Comparison of ENCODE assay signal across 8 cellular contexts in genomic region chr12:50224026-50224692, GRCh38. TPM values are rescaled to one million over a fixed set of nuclear protein-coding genes. Genes with fewer than 3 reads are reported as not detected.
DNase-seq lines count a peak whose midpoint lies in the region; ATAC-seq and TF ChIP-seq lines count a peak whose summit lies in the region.

No MANE protein-coding gene starts in this region.

- peak overlapping the region; percentile 37 for H3K4me3 Mint-ChIP-seq in activated CD4-positive, alpha-beta T cell treated with anti-CD3 and anti-CD28 coated beads, Interleukin-2, amount 10 ng/mL, durations not matched to agents 7 days and 5 days

- no peaks in the 10 kb centered on the region for H3K36me3 Mint-ChIP-seq in activated CD4-positive, alpha-beta T cell treated with anti-CD3 and anti-CD28 coated beads, Interleukin-2, amount 10 ng/mL, durations not matched to agents 7 days and 5 days (ENCODE audit: low read depth)

- no peak for TF ChIP-seq EP300 in SK-N-SH (IDR thresholded peaks at IDR 0.05; ENCODE audit: borderline replicate concordance in 1 of 2, low read depth in 1 of 2, low read length in 1 of 2)

- no peaks in the 10 kb centered on the region for H4K20me1 ChIP-seq in SK-N-SH (ENCODE audit: insufficient read depth)

- H3F3A ChIP-seq in SK-N-SH (replicated peaks; ENCODE audit: insufficient read depth) = peaks cover 42% of the 10 kb centered on the region

- no peak overlapping the region for H2AFZ ChIP-seq in SK-N-SH (ENCODE audit: low read depth)

- ATAC-seq in SK-N-SH treated with all-trans-retinoic acid at 6 μM for 48 hours (no peak), thoracic aorta (ENCODE audit: insufficient number of reproducible peaks, low FRiP score, low read depth) (no peak), HG02938 (IDR thresholded peaks at IDR 0.05; ENCODE audit: unreplicated experiment) (no peak)

- H3K79me2 ChIP-seq in SK-N-SH (ENCODE audit: insufficient read depth) = peaks cover 47% of the 10 kb centered on the region

- intact Hi-C loops in tibial artery (cut with DNase I; ENCODE audit: low total_unique reads) = loop anchor here (10.0 kb wide), 1 partner anchor 61 kb away; the partner anchor contains the start of gene LIMA1

- no peak overlapping the region for H3K4me2 ChIP-seq in SK-N-SH

- H3K9me2 ChIP-seq in SK-N-SH = no peaks in the 10 kb centered on the region

- DNase-seq in SK-N-SH (no peak), NAMALWA (ENCODE audit: low spot score) (peak; percentile 67), glomerular visceral epithelial cell (ENCODE audit: extremely low spot score) (peak; percentile 76), thoracic aorta (ENCODE audit: low spot score) (no peak), tibial artery (no peak)
- DNase-seq in activated CD4-positive, alpha-beta T cell treated with anti-CD3 and anti-CD28 coated beads, Interleukin-2, amount 10 ng/mL, durations not matched to agents 7 days and 5 days = peak; percentile 54

- TF ChIP-seq CTCF in SK-N-SH (IDR thresholded peaks at IDR 0.05) (no peak), thoracic aorta (IDR thresholded peaks at IDR 0.05) (no peak), tibial artery (IDR thresholded peaks at IDR 0.05) (no peak)

- 27% methylated on average over 2 of the region's 2 CpGs for WGBS in SK-N-SH (ENCODE audit: low lambda C conversion rate)

- H3K9ac ChIP-seq in SK-N-SH = no peak overlapping the region

- H3K4me1 ChIP-seq in SK-N-SH (ENCODE audit: control insufficient read depth in 1 of 2, insufficient read depth in 2 of 2, low read depth in 1 of 2, low read length in 1 of 2) (peaks cover 6 to 20% of the 10 kb centered on the region in 2 experiments; a peak in 3 of 4 replicates), thoracic aorta (ENCODE audit: control insufficient read depth in 1 of 2, low read depth in 2 of 2) (peaks cover 25 to 30% of the 10 kb centered on the region in 2 donors), tibial artery (peaks cover 0 to 29% (median 21%) of the 10 kb centered on the region in 4 donors)

- POLR2A ChIA-PET in SK-N-SH (lab: Yijun Ruan, JAX) = no interaction called here
- POLR2A ChIA-PET in activated CD4-positive, alpha-beta T cell treated with anti-CD3 and anti-CD28 coated beads, Interleukin-2, amount 10 ng/mL, durations not matched to agents 7 days and 5 days (lab: Charles Lee) = interaction anchor here (0.6 kb wide), 1 partner anchor 36 kb away, joined by 3 read pairs; no protein-coding TSS in a partner anchor

- no peaks in the 10 kb centered on the region for H3K9me3 Mint-ChIP-seq in activated CD4-positive, alpha-beta T cell treated with anti-CD3 and anti-CD28 coated beads, Interleukin-2, amount 10 ng/mL, durations not matched to agents 7 days and 5 days

- H3K27ac ChIP-seq in SK-N-SH (ENCODE audit: low read depth in 2 of 2, low read length in 1 of 2) (peak overlapping the region in 1 of 2 experiments; percentile 83; a peak in 2 of 4 replicates), thoracic aorta (peak overlapping the region; percentile 42 to 82), tibial artery (peak overlapping the region in 1 of 2 donors; percentile 18)

- no peaks in the 10 kb centered on the region for H3K27me3 Mint-ChIP-seq in activated CD4-positive, alpha-beta T cell treated with anti-CD3 and anti-CD28 coated beads, Interleukin-2, amount 10 ng/mL, durations not matched to agents 7 days and 5 days

- peaks cover 28% of the 10 kb centered on the region for H3K4me1 Mint-ChIP-seq in activated CD4-positive, alpha-beta T cell treated with anti-CD3 and anti-CD28 coated beads, Interleukin-2, amount 10 ng/mL, durations not matched to agents 7 days and 5 days

- H3K9me3 ChIP-seq in SK-N-SH (no peaks in the 10 kb centered on the region), thoracic aorta (no peaks in the 10 kb centered on the region), tibial artery (no peaks in the 10 kb centered on the region)

- H3K27me3 ChIP-seq in SK-N-SH (ENCODE audit: insufficient read depth) = no peaks in the 10 kb centered on the region
- H3K27me3 ChIP-seq in thoracic aorta (replicated peaks; ENCODE audit: insufficient read depth) = no peaks in the 10 kb centered on the region
- no peaks in the 10 kb centered on the region for H3K27me3 ChIP-seq in tibial artery

- H3K27ac Mint-ChIP-seq in activated CD4-positive, alpha-beta T cell treated with anti-CD3 and anti-CD28 coated beads, Interleukin-2, amount 10 ng/mL, durations not matched to agents 7 days and 5 days = peak overlapping the region; percentile 58

- H3K36me3 ChIP-seq in SK-N-SH (replicated peaks in 1 of 2; ENCODE audit: control insufficient read depth in 1 of 2, insufficient read depth in 2 of 2, low read length in 1 of 2) (peaks cover 0 to under 1% of the 10 kb centered on the region in 2 experiments), thoracic aorta (no peaks in the 10 kb centered on the region), tibial artery (no peaks in the 10 kb centered on the region)

- TF ChIP-seq RAD21 in SK-N-SH (IDR thresholded peaks at IDR 0.05; ENCODE audit: low read length) = no peak

- CTCF ChIA-PET in SK-N-SH (lab: Yijun Ruan, JAX) = interaction anchor here (1.1 kb wide), 1 partner anchor 90 kb away, joined by 4 read pairs; no protein-coding TSS in a partner anchor
- CTCF ChIA-PET in activated CD4-positive, alpha-beta T cell treated with anti-CD3 and anti-CD28 coated beads, Interleukin-2, amount 10 ng/mL, durations not matched to agents 7 days and 5 days (lab: Charles Lee) = interaction anchor here (0.7 to 1.4 kb wide), 6 partner anchors 11 to 876 kb away, joined by 3 to 4 read pairs (median 3); partner anchors contain the start of genes COX14 and LIMA1

- no peak overlapping the region for H3K4me3 ChIP-seq in SK-N-SH (ENCODE audit: low read depth in 2 of 2, low read length in 1 of 2)
- no peak overlapping the region for H3K4me3 ChIP-seq in thoracic aorta
- no peak overlapping the region for H3K4me3 ChIP-seq in tibial artery

TF ChIP-seq in SK-N-SH, 30 proteins besides CTCF, POLR2A, EP300 and RAD21 (continues in another document):
- TF ChIP-seq JUND (IDR thresholded peaks at IDR 0.05) (peak; percentile 37), FOXJ3 (CRISPR knock-in tag; IDR thresholded peaks at IDR 0.05) (no peak), GABPA (IDR thresholded peaks at IDR 0.05; ENCODE audit: low read depth) (no peak), FOXM1 (IDR thresholded peaks at IDR 0.05; ENCODE audit: low read depth) (no peak), TCF12 (IDR thresholded peaks at IDR 0.05) (0 out of 2 replicates have a peak, but pooled peaks have one; percentile 6), POLR2AphosphoS5 (IDR thresholded peaks at IDR 0.05; ENCODE audit: low read depth, low read length) (no peak), PBX3 (IDR thresholded peaks at IDR 0.05) (peak; percentile 41; the same call in 1 of the 2 replicates), FOSL2 (IDR thresholded peaks at IDR 0.05; ENCODE audit: borderline replicate concordance, low read depth) (peak; percentile 35; the same call in 1 of the 2 replicates), NRF1 (IDR thresholded peaks at IDR 0.05; ENCODE audit: low read depth, low read length) (no peak), SMC3 (IDR thresholded peaks at IDR 0.05; ENCODE audit: low read depth, low read length) (no peak)

TF ChIP-seq in SK-N-SH treated with all-trans-retinoic acid at 6 μM for 48 hours, 23 proteins besides CTCF, POLR2A, EP300 and RAD21 (continues in another document):
- no peak for TF ChIP-seq PPARA (CRISPR knock-in tag; IDR thresholded peaks at IDR 0.05; ENCODE audit: borderline replicate concordance)
- TF ChIP-seq SNAI2 (CRISPR knock-in tag; IDR thresholded peaks at IDR 0.05) = no peak
- TF ChIP-seq ISL1 (CRISPR knock-in tag; IDR thresholded peaks at IDR 0.05) = no peak
- no peak for TF ChIP-seq ZNF565 (CRISPR knock-in tag; conservative IDR thresholded peaks at IDR 0.05; ENCODE audit: low read depth)
- TF ChIP-seq TSHZ2 (CRISPR knock-in tag; IDR thresholded peaks at IDR 0.05) = no peak
- TF ChIP-seq ZFP3 (CRISPR knock-in tag; IDR thresholded peaks at IDR 0.05) = no peak
- TF ChIP-seq ZC3H10 (CRISPR knock-in tag; IDR thresholded peaks at IDR 0.05) = no peak

RNA-seq across cellular contexts. Expression of gene CERS5, which starts 57.0 kb away (rescaled TPM):
- 56.9 and 68.3 TPM in 2 replicates for polyA plus RNA-seq in SK-N-SH (2012; rRNA removed)
- polyA plus RNA-seq in SK-N-SH (2012; cell fraction: cytosol; rRNA removed) = 53.7 and 58.9 TPM in 2 replicates
- 123 and 155 TPM in 2 replicates for polyA plus RNA-seq in SK-N-SH (2012; cell fraction: nucleus; rRNA removed)
- 10 to 100 TPM; 49.2 to 59.2 TPM for total RNA-seq in activated CD4-positive, alpha-beta T cell treated with anti-CD3 and anti-CD28 coated beads, Interleukin-2, amount 10 ng/mL, durations not matched to agents 7 days and 5 days
- 10 to 100 TPM; 34.6 to 73.5 TPM for total RNA-seq in thoracic aorta

RNA-seq across cellular contexts. Expression of gene LIMA1, which starts 59.2 kb away (rescaled TPM):
- polyA plus RNA-seq in SK-N-SH (2012; rRNA removed) = 96.6 and 148 TPM in 2 replicates
- polyA plus RNA-seq in SK-N-SH (2012; cell fraction: cytosol; rRNA removed) = 115 and 130 TPM in 2 replicates
- polyA plus RNA-seq in SK-N-SH (2012; cell fraction: nucleus; rRNA removed) = 210 and 318 TPM in 2 replicates
- total RNA-seq in activated CD4-positive, alpha-beta T cell treated with anti-CD3 and anti-CD28 coated beads, Interleukin-2, amount 10 ng/mL, durations not matched to agents 7 days and 5 days = 10 to 100 TPM; 16.9 to 22.4 TPM
- 100 to 1,000 TPM; 103 to 194 TPM for total RNA-seq in thoracic aorta

Comparison
In these comparisons a context has a peak if more than half of its experiments do, and no peak if none do; other contexts are left out.
1. DNase-seq: peak in NAMALWA (single experiment), activated CD4-positive, alpha-beta T cell treated with anti-CD3 and anti-CD28 coated beads, Interleukin-2, amount 10 ng/mL, durations not matched to agents 7 days and 5 days (single experiment) and glomerular visceral epithelial cell (single experiment); none in SK-N-SH (single experiment), thoracic aorta (single experiment) and tibial artery (0 of 2).
2. RNA of gene LIMA1, which starts 59.2 kb away (total RNA-seq): 103 to 194 TPM in thoracic aorta; 16.9 to 22.4 TPM in activated CD4-positive, alpha-beta T cell treated with anti-CD3 and anti-CD28 coated beads, Interleukin-2, amount 10 ng/mL, durations not matched to agents 7 days and 5 days; every median in the first group is over 4 times any median in the second.